11 cellular contexts compared by ENCODE assay signal in the genomic region with DNA sequence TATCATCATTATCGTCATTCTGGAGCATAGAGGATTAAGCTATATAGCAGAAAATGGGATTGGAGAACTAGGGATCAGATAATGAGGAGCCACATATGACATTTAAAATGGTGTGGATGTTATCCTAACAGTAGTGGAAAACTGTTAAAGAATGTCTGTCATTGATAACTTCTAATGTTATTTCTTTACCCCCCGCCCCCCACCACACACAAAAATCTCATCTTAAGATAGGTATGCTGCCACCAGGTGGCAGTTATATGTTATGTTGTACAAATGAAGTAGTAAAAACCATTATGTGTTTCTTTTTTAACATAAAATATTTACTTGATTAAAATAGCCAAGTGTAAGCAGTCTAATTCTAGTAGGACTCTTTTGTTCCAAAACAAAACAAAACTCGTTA. TPM values are rescaled to one million over a fixed set of nuclear protein-coding genes. Genes with fewer than 3 reads are reported as not detected.
DNase-seq lines count a peak whose midpoint lies in the region; ATAC-seq and TF ChIP-seq lines count a peak whose summit lies in the region.
"Had no signal": no experiment of that assay in that cellular context is flagged by ENCODE, and none has a peak within 500 bp of the region (broad histone marks: within the 10 kb centered on the region; RNA-seq: fewer than 3 reads in every experiment).

No MANE protein-coding gene starts in this region.

- in situ Hi-C loops in SK-MEL-5 (cut with HindIII; ENCODE audit: low pct_unique_long_range_greater_than_20kb, low sequenced_read_pairs) = no loop called here

- no peak overlapping the region for H3K4me3 Mint-ChIP-seq in CD4-positive, alpha-beta T cell
- H3K4me3 Mint-ChIP-seq in stimulated activated effector memory CD8-positive, alpha-beta T cell treated with anti-CD3 and anti-CD28 coated beads, Interleukin-12 subunit alpha, Interleukin-12 subunit beta, amount 100 ng/mL, for 72 hours = no peak overlapping the region
- H3K4me3 Mint-ChIP-seq in activated CD4-positive, alpha-beta T cell treated with anti-CD3 and anti-CD28 coated beads for 36 hours = no peak overlapping the region

- peaks cover 73% of the 10 kb centered on the region for H3K4me1 Mint-ChIP-seq in CD4-positive, alpha-beta T cell (ENCODE audit: low read depth)
- peaks cover 36% of the 10 kb centered on the region for H3K4me1 Mint-ChIP-seq in stimulated activated effector memory CD8-positive, alpha-beta T cell treated with anti-CD3 and anti-CD28 coated beads, Interleukin-12 subunit alpha, Interleukin-12 subunit beta, amount 100 ng/mL, for 72 hours
- H3K4me1 Mint-ChIP-seq in activated CD4-positive, alpha-beta T cell treated with anti-CD3 and anti-CD28 coated beads for 36 hours = peaks cover 19% of the 10 kb centered on the region

- TF ChIP-seq CTCF in CD4-positive, alpha-beta T cell (IDR thresholded peaks at IDR 0.05) = peak; percentile 42
- TF ChIP-seq CTCF in hepatocyte (IDR thresholded peaks at IDR 0.05; ENCODE audit: poor library complexity) = peak; percentile 27

- no peak overlapping the region for H2AFZ ChIP-seq in hepatocyte

- no peak overlapping the region for H3K4me2 ChIP-seq in hepatocyte

- ATAC-seq in CD4-positive, alpha-beta T cell (ENCODE audit: poor library complexity) = no peak
- ATAC-seq in stimulated activated effector memory CD8-positive, alpha-beta T cell treated with anti-CD3 and anti-CD28 coated beads, Interleukin-12 subunit alpha, Interleukin-12 subunit beta, amount 100 ng/mL, for 72 hours = no peak
- ATAC-seq in HG02884 (IDR thresholded peaks at IDR 0.05; ENCODE audit: unreplicated experiment) = no peak
- no peak for ATAC-seq in activated CD4-positive, alpha-beta T cell treated with anti-CD3 and anti-CD28 coated beads for 36 hours
- ATAC-seq: lower lobe of right lung had no signal

- H3K36me3 Mint-ChIP-seq in CD4-positive, alpha-beta T cell (ENCODE audit: low read depth) = peaks cover 20% of the 10 kb centered on the region
- no peaks in the 10 kb centered on the region for H3K36me3 Mint-ChIP-seq in stimulated activated effector memory CD8-positive, alpha-beta T cell treated with anti-CD3 and anti-CD28 coated beads, Interleukin-12 subunit alpha, Interleukin-12 subunit beta, amount 100 ng/mL, for 72 hours
- peaks cover 6% of the 10 kb centered on the region for H3K36me3 Mint-ChIP-seq in activated CD4-positive, alpha-beta T cell treated with anti-CD3 and anti-CD28 coated beads for 36 hours (ENCODE audit: low read depth)

- H3K79me2 ChIP-seq in hepatocyte = peaks cover 100% of the 10 kb centered on the region

- H3K27me3 Mint-ChIP-seq in CD4-positive, alpha-beta T cell = no peaks in the 10 kb centered on the region
- no peaks in the 10 kb centered on the region for H3K27me3 Mint-ChIP-seq in activated CD4-positive, alpha-beta T cell treated with anti-CD3 and anti-CD28 coated beads for 36 hours

- no peaks in the 10 kb centered on the region for H3K9me3 ChIP-seq in CD4-positive, alpha-beta T cell (ENCODE audit: control insufficient read depth, low read length)
- no peaks in the 10 kb centered on the region for H3K9me3 ChIP-seq in hepatocyte (ENCODE audit: low read depth)
- H3K9me3 ChIP-seq: lower lobe of right lung had no signal

- no peaks in the 10 kb centered on the region for H3K4me1 ChIP-seq in hepatocyte (ENCODE audit: insufficient read depth)

- CTCF ChIA-PET in CD4-positive, alpha-beta T cell (lab: Charles Lee) = interaction anchor here (1.0 to 1.7 kb wide), 3 partner anchors 12 to 74 kb away, joined by 3 to 5 read pairs (median 4); no protein-coding TSS in a partner anchor
- CTCF ChIA-PET in activated CD4-positive, alpha-beta T cell treated with anti-CD3 and anti-CD28 coated beads for 36 hours (lab: Charles Lee) = interaction anchor here (1.0 to 1.2 kb wide), 2 partner anchors 12 to 74 kb away, joined by 3 read pairs; a partner anchor contains a TSS

- H3K36me3 ChIP-seq in H7 (replicated peaks; ENCODE audit: control insufficient read depth, insufficient read depth, low read length) = no peaks in the 10 kb centered on the region
- H3K36me3 ChIP-seq in hepatocyte (replicated peaks; ENCODE audit: insufficient read depth, low read depth) = no peaks in the 10 kb centered on the region
- H3K36me3 ChIP-seq: lower lobe of right lung had no signal

- 91% methylated on average over 3 of the region's 3 CpGs for WGBS in hepatocyte (ENCODE audit: low lambda C conversion rate, missing lambda C conversion rate)

- peaks cover 47% of the 10 kb centered on the region for H4K20me1 ChIP-seq in hepatocyte (ENCODE audit: insufficient read depth, poor library complexity, severe bottlenecking)

- H3K27me3 ChIP-seq in CD4-positive, alpha-beta T cell (ENCODE audit: control insufficient read depth, insufficient read depth, low read length) = no peaks in the 10 kb centered on the region
- H3K27me3 ChIP-seq in H7 (ENCODE audit: control insufficient read depth, insufficient read depth, low read length) (no peaks in the 10 kb centered on the region), hepatocyte (no peaks in the 10 kb centered on the region)

- no peak overlapping the region for H3K27ac Mint-ChIP-seq in CD4-positive, alpha-beta T cell
- H3K27ac Mint-ChIP-seq in stimulated activated effector memory CD8-positive, alpha-beta T cell treated with anti-CD3 and anti-CD28 coated beads, Interleukin-12 subunit alpha, Interleukin-12 subunit beta, amount 100 ng/mL, for 72 hours = no peak overlapping the region
- H3K27ac Mint-ChIP-seq in activated CD4-positive, alpha-beta T cell treated with anti-CD3 and anti-CD28 coated beads for 36 hours = no peak overlapping the region

- no peak overlapping the region for H3K27ac ChIP-seq in CD4-positive, alpha-beta T cell (ENCODE audit: low read depth, low read length)
- no peak overlapping the region for H3K27ac ChIP-seq in hepatocyte
- H3K27ac ChIP-seq: lower lobe of right lung had no signal

- POLR2A ChIA-PET in CD4-positive, alpha-beta T cell (lab: Charles Lee) = no interaction called here
- POLR2A ChIA-PET in activated CD4-positive, alpha-beta T cell treated with anti-CD3 and anti-CD28 coated beads for 36 hours (lab: Charles Lee) = interaction anchor here (0.7 kb wide), 1 partner anchor 57 kb away, joined by 4 read pairs; no protein-coding TSS in a partner anchor

- no peaks in the 10 kb centered on the region for H3K9me2 ChIP-seq in hepatocyte (replicated peaks; ENCODE audit: insufficient read depth)

- no peak overlapping the region for H3K4me3 ChIP-seq in H7 (ENCODE audit: insufficient read depth, low read depth, low read length)
- H3K4me3 ChIP-seq in hepatocyte = no peak overlapping the region
- H3K4me3 ChIP-seq: lower lobe of right lung had no signal

- no peaks in the 10 kb centered on the region for H3K9me3 Mint-ChIP-seq in CD4-positive, alpha-beta T cell
- H3K9me3 Mint-ChIP-seq in stimulated activated effector memory CD8-positive, alpha-beta T cell treated with anti-CD3 and anti-CD28 coated beads, Interleukin-12 subunit alpha, Interleukin-12 subunit beta, amount 100 ng/mL, for 72 hours = no peaks in the 10 kb centered on the region
- H3K9me3 Mint-ChIP-seq in activated CD4-positive, alpha-beta T cell treated with anti-CD3 and anti-CD28 coated beads for 36 hours (ENCODE audit: low read depth) = no peaks in the 10 kb centered on the region

- DNase-seq in CD4-positive, alpha-beta T cell = no peak
- DNase-seq in H7 (peak; percentile 16), SK-MEL-5 (ENCODE audit: low read depth, low spot score) (peak; percentile 53), hepatocyte (ENCODE audit: low spot score) (no peak)
- DNase-seq in stimulated activated effector memory CD8-positive, alpha-beta T cell treated with anti-CD3 and anti-CD28 coated beads, Interleukin-12 subunit alpha, Interleukin-12 subunit beta, amount 100 ng/mL, for 72 hours (ENCODE audit: low spot score in 2 of 2) = no peak
- no peak for DNase-seq in activated CD4-positive, alpha-beta T cell treated with anti-CD3 and anti-CD28 coated beads for 36 hours
- no peak for DNase-seq in activated CD4-positive, CD25-positive, alpha-beta regulatory T cell (lab: John Stamatoyannopoulos, UW)
- DNase-seq: activated gamma-delta T cell, lower lobe of right lung, NCI-H2081 treated with DMSO at 0.1 percent for 48 hours had no signal

- intact Hi-C loops in CD4-positive, alpha-beta T cell (cut with DNase I, micrococcal nuclease) = no loop called here
- intact Hi-C loops in activated CD4-positive, alpha-beta T cell treated with anti-CD3 and anti-CD28 coated beads for 36 hours (cut with DNase I, micrococcal nuclease) = no loop called here

RNA-seq across cellular contexts. Expression of a gene that starts 13.0 kb away (rescaled TPM):
- 10 to 100 TPM; 62.5 to 64.8 TPM for total RNA-seq in CD4-positive, alpha-beta T cell
- total RNA-seq in H7 (2014; rRNA removed; shearing (Covaris generic)) = 9.5 and 16.3 TPM in 2 replicates
- 42.0 and 51.7 TPM in 2 replicates for total RNA-seq in SK-MEL-5 (2014; rRNA removed; shearing (Covaris generic))
- polyA plus RNA-seq in SK-MEL-5 (2015; cell fraction: cytosol; rRNA removed) = 13.7 and 17.3 TPM in 2 replicates
- polyA plus RNA-seq in SK-MEL-5 (2015; cell fraction: nucleus; rRNA removed) = 79.3 and 79.6 TPM in 2 replicates
- 85.8 and 97.5 TPM in 2 replicates for total RNA-seq in hepatocyte
- 80.5 and 119 TPM in 2 replicates for polyA plus RNA-seq in hepatocyte
- 10 to 100 TPM; 25.3 to 25.4 TPM for total RNA-seq in activated CD4-positive, alpha-beta T cell treated with anti-CD3 and anti-CD28 coated beads for 36 hours

Comparison
In these comparisons a context has a peak if more than half of its experiments do, and no peak if none do; other contexts are left out.
1. DNase-seq: peak in H7 (single experiment) and SK-MEL-5 (single experiment); none in CD4-positive, alpha-beta T cell (0 of 10), hepatocyte (single experiment), stimulated activated effector memory CD8-positive, alpha-beta T cell treated with anti-CD3 and anti-CD28 coated beads, Interleukin-12 subunit alpha, Interleukin-12 subunit beta, amount 100 ng/mL, for 72 hours (0 of 2), activated CD4-positive, alpha-beta T cell treated with anti-CD3 and anti-CD28 coated beads for 36 hours (single experiment) and activated CD4-positive, CD25-positive, alpha-beta regulatory T cell (0 of 4).